Comparison of ENCODE assay signal across 31 cellular contexts in genomic region chr3:161386991-161387390, GRCh38. TPM values are rescaled to one million over a fixed set of nuclear protein-coding genes. Genes with fewer than 3 reads are reported as not detected.
"Had no signal": no experiment of that assay in that cellular context is flagged by ENCODE, and none has a peak within 500 bp of the region (broad histone marks: within the 10 kb centered on the region; RNA-seq: fewer than 3 reads in every experiment).

No MANE protein-coding gene starts in this region.

- H3K27me3 ChIP-seq: ovary, sigmoid colon had no signal

- H3K9me3 ChIP-seq: heart left ventricle, ovary, prostate gland, sigmoid colon had no signal

- H3K27ac ChIP-seq: ovary, prostate gland, sigmoid colon had no signal

- DNase-seq: activated CD4-positive, alpha-beta memory T cell treated with anti-CD3 and anti-CD28 coated beads, Interleukin-2, amount 10 ng/mL, durations not matched to agents 7 days and 5 days; activated CD4-positive, alpha-beta T cell treated with anti-CD3 and anti-CD28 coated beads for 1 hour; activated CD4-positive, alpha-beta T cell treated with anti-CD3 and anti-CD28 coated beads, Interleukin-2, amount 10 ng/mL, durations not matched to agents 7 days and 5 days; activated CD8-positive, alpha-beta memory T cell treated with anti-CD3 and anti-CD28 coated beads, Interleukin-2, amount 50 U/mL, for 48 hours; activated naive CD8-positive, alpha-beta T cell treated with anti-CD3 and anti-CD28 coated beads, Interleukin-2, amount 50 U/mL, for 24 hours; activated T-cell treated with anti-CD3 and anti-CD28 coated beads, Interleukin-2, amount 50 U/mL, for 24 hours; amygdala; caudate nucleus; cortex of kidney; endodermal cell; foreskin fibroblast; heart left ventricle; islet precursor cell; left ventricle myocardium superior; mammary epithelial cell; naive B cell; nephron progenitor cell; ovary; retina; sigmoid colon; small intestine; stimulated activated CD4-positive, alpha-beta T cell treated with anti-CD3 and anti-CD28 coated beads, Interleukin-4, amount 100 ng/mL, for 24 hours; stimulated activated naive CD8-positive, alpha-beta T cell treated with anti-CD3 and anti-CD28 coated beads, Interleukin-15, amount 100 ng/mL, for 72 hours; substantia nigra; T-helper 9 cell had no signal

- H3K4me1 ChIP-seq: prostate gland, sigmoid colon had no signal

- ATAC-seq: activated naive CD8-positive, alpha-beta T cell treated with anti-CD3 and anti-CD28 coated beads, Interleukin-2, amount 50 U/mL, for 24 hours; esophagus mucosa; heart left ventricle; left ventricle myocardium superior; stimulated activated effector memory CD8-positive, alpha-beta T cell treated with anti-CD3 and anti-CD28 coated beads, Interleukin-12 subunit alpha, Interleukin-12 subunit beta, amount 100 ng/mL, for 72 hours; stimulated activated naive CD8-positive, alpha-beta T cell treated with anti-CD3 and anti-CD28 coated beads, Interleukin-15, amount 100 ng/mL, for 72 hours; WTC11 had no signal

- H3K36me3 ChIP-seq: heart left ventricle, ovary, prostate gland, sigmoid colon had no signal

- H3K4me3 ChIP-seq: heart left ventricle, ovary, prostate gland, sigmoid colon had no signal

RNA-seq across cellular contexts. Expression of gene SPTSSB, which starts 15.7 kb away (rescaled TPM):
- total RNA-seq: activated CD4-positive, alpha-beta memory T cell treated with anti-CD3 and anti-CD28 coated beads, Interleukin-2, amount 10 ng/mL, durations not matched to agents 7 days and 5 days; activated CD4-positive, alpha-beta T cell treated with anti-CD3 and anti-CD28 coated beads, Interleukin-2, amount 10 ng/mL, durations not matched to agents 7 days and 5 days; activated T-helper 2 cell treated with anti-CD3 and anti-CD28 coated beads, Interferon-gamma antibody, Interleukin-2, Interleukin-4, amounts not matched to agents 10 μg/mL and 5 μg/mL and 100 μg/mL, durations not matched to agents 14 hours and 24 hours and 36 hours; chondrocyte; sigmoid colon had no signal
